8 cellular contexts compared by ENCODE assay signal in genomic region chrX:123731987-123732678, GRCh38. TPM values are rescaled to one million over a fixed set of nuclear protein-coding genes. Genes with fewer than 3 reads are reported as not detected.
DNase-seq lines count a peak whose midpoint lies in the region; ATAC-seq and TF ChIP-seq lines count a peak whose summit lies in the region.

No MANE protein-coding gene starts in this region.

- peak overlapping the region; percentile 94 for H3K27ac Mint-ChIP-seq in activated T-cell treated with anti-CD3 and anti-CD28 coated beads, Interleukin-2, amount 50 U/mL, for 24 hours
- H3K27ac Mint-ChIP-seq in osteocyte (ENCODE audit: unreplicated experiment): peak overlapping the region; percentile 96

- H3K4me1 ChIP-seq in BE2C (no peaks in the 10 kb centered on the region), foreskin keratinocyte (no peaks in the 10 kb centered on the region)

- H3K27me3 Mint-ChIP-seq in activated T-cell treated with anti-CD3 and anti-CD28 coated beads, Interleukin-2, amount 50 U/mL, for 24 hours: peaks cover 5% of the 10 kb centered on the region
- H3K27me3 Mint-ChIP-seq in osteocyte (ENCODE audit: unreplicated experiment): no peaks in the 10 kb centered on the region

- ATAC-seq in GM18907 (IDR thresholded peaks at IDR 0.05; ENCODE audit: unreplicated experiment): peak; percentile 22
- ATAC-seq in HG03460 (IDR thresholded peaks at IDR 0.05; ENCODE audit: unreplicated experiment): peak; percentile 31
- peak; percentile 39 for ATAC-seq in foreskin keratinocyte

- H3K36me3 ChIP-seq in BE2C: no peaks in the 10 kb centered on the region

- no peaks in the 10 kb centered on the region for H3K27me3 ChIP-seq in BE2C
- H3K27me3 ChIP-seq in foreskin keratinocyte: no peaks in the 10 kb centered on the region

- H3K9me3 Mint-ChIP-seq in activated T-cell treated with anti-CD3 and anti-CD28 coated beads, Interleukin-2, amount 50 U/mL, for 24 hours: no peaks in the 10 kb centered on the region
- peaks cover 3% of the 10 kb centered on the region for H3K9me3 Mint-ChIP-seq in osteocyte (ENCODE audit: unreplicated experiment)

- DNase-seq in BE2C (peak; percentile 13), foreskin keratinocyte (peak in 1 of 2 donors; percentile 17), osteocyte (ENCODE audit: extremely low spot score, unreplicated experiment) (peak; percentile 85), NCI-H2196 (lab: John Stamatoyannopoulos, UW; ENCODE audit: unreplicated experiment) (no peak), NCI-H146 treated with DMSO at 0.1 percent for 48 hours (lab: John Stamatoyannopoulos, UW; ENCODE audit: unreplicated experiment) (no peak)
- DNase-seq in activated T-cell treated with anti-CD3 and anti-CD28 coated beads, Interleukin-2, amount 50 U/mL, for 24 hours: no peak

- peak overlapping the region; percentile 93 for H3K4me3 Mint-ChIP-seq in activated T-cell treated with anti-CD3 and anti-CD28 coated beads, Interleukin-2, amount 50 U/mL, for 24 hours
- peak overlapping the region; percentile 93 for H3K4me3 Mint-ChIP-seq in osteocyte (ENCODE audit: unreplicated experiment)

- no peaks in the 10 kb centered on the region for H3K9me3 ChIP-seq in BE2C

- H3K4me1 Mint-ChIP-seq in activated T-cell treated with anti-CD3 and anti-CD28 coated beads, Interleukin-2, amount 50 U/mL, for 24 hours (ENCODE audit: low read depth): peaks cover 33% of the 10 kb centered on the region
- H3K4me1 Mint-ChIP-seq in osteocyte (ENCODE audit: unreplicated experiment): peaks cover 21% of the 10 kb centered on the region

- H3K27ac ChIP-seq in foreskin keratinocyte: peak overlapping the region; percentile 89

- peaks cover 31% of the 10 kb centered on the region for H3K36me3 Mint-ChIP-seq in activated T-cell treated with anti-CD3 and anti-CD28 coated beads, Interleukin-2, amount 50 U/mL, for 24 hours (ENCODE audit: low read depth)
- no peaks in the 10 kb centered on the region for H3K36me3 Mint-ChIP-seq in osteocyte (ENCODE audit: unreplicated experiment)

- H3K4me3 ChIP-seq in BE2C (ENCODE audit: low read depth, low read length): peak overlapping the region; percentile 86

- TF ChIP-seq CTCF in BE2C (IDR thresholded peaks at IDR 0.05; ENCODE audit: low read depth, low read length): no peak
- no peak for TF ChIP-seq CTCF in foreskin keratinocyte (conservative IDR thresholded peaks at IDR 0.05)
- TF ChIP-seq CTCF in osteocyte (IDR thresholded peaks at IDR 0.05): no peak

RNA-seq across cellular contexts. Expression of gene THOC2, which starts 0.7 kb away (rescaled TPM):
- polyA plus RNA-seq in BE2C (2012; ENCODE audit: insufficient read depth, insufficient read length, low read depth): 26.2 TPM
- 48.8 and 49.0 TPM in 2 replicates for total RNA-seq in foreskin keratinocyte
- polyA plus RNA-seq in foreskin keratinocyte: 24.4 and 29.6 TPM in 2 replicates
- 66.5 and 73.4 TPM in 2 replicates for total RNA-seq in osteocyte

Comparison
In these comparisons a context has a peak if more than half of its experiments do, and no peak if none do; other contexts are left out.
1. DNase-seq: peak in BE2C (single experiment) and osteocyte (single experiment); none in activated T-cell treated with anti-CD3 and anti-CD28 coated beads, Interleukin-2, amount 50 U/mL, for 24 hours (single experiment), NCI-H2196 (single experiment) and NCI-H146 treated with DMSO at 0.1 percent for 48 hours (single experiment).
2. Peak in every context shown above with its lines, with median percentiles within 50 percentile points of each other: ATAC-seq.